Comparison of ENCODE assay signal across 18 cellular contexts in genomic region chr3:123818324-123818920, GRCh38.
A peak's percentile ranks its signal among the peaks of the same experiment; 100 is the strongest.
DNase-seq lines count a peak whose midpoint lies in the region; ATAC-seq and TF ChIP-seq lines count a peak whose summit lies in the region.
"Had no signal": no experiment of that assay in that cellular context is flagged by ENCODE, and none has a peak within 500 bp of the region (broad histone marks: within the 10 kb centered on the region; RNA-seq: fewer than 3 reads in every experiment).

No MANE protein-coding gene starts in this region.

- H3K9me2 ChIP-seq in SK-N-SH (no peaks in the 10 kb centered on the region), hepatocyte (replicated peaks; ENCODE audit: insufficient read depth) (no peaks in the 10 kb centered on the region)

- no peaks in the 10 kb centered on the region for H4K20me1 ChIP-seq in SK-N-SH (ENCODE audit: insufficient read depth)
- H4K20me1 ChIP-seq in hepatocyte (ENCODE audit: insufficient read depth, poor library complexity, severe bottlenecking) = no peaks in the 10 kb centered on the region
- H4K20me1 ChIP-seq: BLaER1 treated with 17β-estradiol and CSF1 and Interleukin-3, amounts not matched to agents 10 nM and 100 nM had no signal

- peaks cover 68% of the 10 kb centered on the region for H3F3A ChIP-seq in SK-N-SH (replicated peaks; ENCODE audit: insufficient read depth)

- H3K4me1 ChIP-seq in SK-N-SH (ENCODE audit: control insufficient read depth in 1 of 2, insufficient read depth in 2 of 2, low read depth in 1 of 2, low read length in 1 of 2) (peaks cover 13 to 52% of the 10 kb centered on the region in 2 experiments; a peak in 3 of 4 replicates), hepatocyte (ENCODE audit: insufficient read depth) (peaks cover 6% of the 10 kb centered on the region)
- H3K4me1 ChIP-seq: BLaER1 treated with 17β-estradiol and CSF1 and Interleukin-3, amounts not matched to agents 10 nM and 100 nM had no signal

- no peak for DNase-seq in SK-N-SH
- peak; percentile 85 for DNase-seq in amniotic epithelial cell (ENCODE audit: low read depth)
- DNase-seq in hepatocyte (ENCODE audit: low spot score) = no peak
- DNase-seq in DMS 273 (lab: John Stamatoyannopoulos, UW; ENCODE audit: unreplicated experiment) = no peak
- DNase-seq in activated T-cell treated with anti-CD3 and anti-CD28 coated beads, Interleukin-2, amount 50 U/mL, for 48 hours = no peak
- DNase-seq in SIG-M5 treated with dmso at 0.1 percent for 504 hours (lab: John Stamatoyannopoulos, UW; ENCODE audit: unreplicated experiment) = no peak
- DNase-seq: 8988T; activated naive CD8-positive, alpha-beta T cell treated with anti-CD3 and anti-CD28 coated beads, Interleukin-2, amount 10 ng/mL, durations not matched to agents 7 days and 5 days; caudate nucleus; DMS 273 treated with DMSO at 0.1 percent for 48 hours; heart left ventricle; NCI-H524; nephron progenitor cell; SHP77 treated with DMSO at 0.1 percent for 48 hours had no signal

- POLR2A ChIA-PET in SK-N-SH (lab: Yijun Ruan, JAX) = no interaction called here

- peak overlapping the region; percentile 56; the same call in 1 of the 2 replicates for H3K9ac ChIP-seq in SK-N-SH
- H3K9ac ChIP-seq: BLaER1 treated with 17β-estradiol and CSF1 and Interleukin-3, amounts not matched to agents 10 nM and 100 nM had no signal

- no peak for TF ChIP-seq CTCF in SK-N-SH (IDR thresholded peaks at IDR 0.05)
- TF ChIP-seq CTCF in hepatocyte (IDR thresholded peaks at IDR 0.05; ENCODE audit: poor library complexity) = no peak

- WGBS in SK-N-SH (ENCODE audit: low lambda C conversion rate) = 85% methylated on average over 5 of the region's 5 CpGs
- 77% methylated on average over 5 of the region's 5 CpGs for WGBS in hepatocyte (ENCODE audit: low lambda C conversion rate, missing lambda C conversion rate)

- H3K27ac ChIP-seq in SK-N-SH (ENCODE audit: low read depth in 2 of 2, low read length in 1 of 2) = peak overlapping the region; percentile 91; a peak in 3 of 4 replicates
- H3K27ac ChIP-seq in hepatocyte = no peak overlapping the region
- H3K27ac ChIP-seq: BLaER1 treated with 17β-estradiol and CSF1 and Interleukin-3, amounts not matched to agents 10 nM and 100 nM; heart left ventricle had no signal

- H3K4me2 ChIP-seq in SK-N-SH = no peak overlapping the region
- peak overlapping the region; percentile 4 for H3K4me2 ChIP-seq in hepatocyte
- H3K4me2 ChIP-seq: BLaER1 treated with 17β-estradiol and CSF1 and Interleukin-3, amounts not matched to agents 10 nM and 100 nM had no signal

- H3K9me3 ChIP-seq in SK-N-SH (no peaks in the 10 kb centered on the region), hepatocyte (ENCODE audit: low read depth) (no peaks in the 10 kb centered on the region)

- TF ChIP-seq RAD21 in SK-N-SH (IDR thresholded peaks at IDR 0.05; ENCODE audit: low read length) = no peak

- H3K4me3 ChIP-seq in SK-N-SH (ENCODE audit: low read depth in 2 of 2, low read length in 1 of 2) = no peak overlapping the region
- H3K4me3 ChIP-seq in hepatocyte = no peak overlapping the region
- H3K4me3 ChIP-seq: BLaER1 treated with 17β-estradiol and CSF1 and Interleukin-3, amounts not matched to agents 10 nM and 100 nM; heart left ventricle had no signal

- H3K79me2 ChIP-seq in SK-N-SH (ENCODE audit: insufficient read depth) = peaks cover 54% of the 10 kb centered on the region
- H3K79me2 ChIP-seq in hepatocyte = no peaks in the 10 kb centered on the region

- ATAC-seq in SK-N-SH treated with all-trans-retinoic acid at 6 μM for 48 hours (no peak), GM21825 (IDR thresholded peaks at IDR 0.05; ENCODE audit: unreplicated experiment) (no peak)
- ATAC-seq: activated CD4-positive, CD25-positive, alpha-beta regulatory T cell treated with anti-CD3 and anti-CD28 coated beads, Interleukin-2, amount 50 U/mL, for 24 hours; heart left ventricle had no signal

- CTCF ChIA-PET in SK-N-SH (lab: Yijun Ruan, JAX) = no interaction called here

- H3K36me3 ChIP-seq in SK-N-SH (replicated peaks in 1 of 2; ENCODE audit: control insufficient read depth in 1 of 2, insufficient read depth in 2 of 2, low read length in 1 of 2) (peaks cover 32 to 61% of the 10 kb centered on the region in 2 experiments), hepatocyte (replicated peaks; ENCODE audit: insufficient read depth, low read depth) (no peaks in the 10 kb centered on the region)
- H3K36me3 ChIP-seq: heart left ventricle had no signal

- H3K27me3 ChIP-seq in SK-N-SH (ENCODE audit: insufficient read depth) (no peaks in the 10 kb centered on the region), hepatocyte (no peaks in the 10 kb centered on the region)
- H3K27me3 ChIP-seq: BLaER1 treated with 17β-estradiol and CSF1 and Interleukin-3, amounts not matched to agents 10 nM and 100 nM; heart left ventricle had no signal

- H2AFZ ChIP-seq in SK-N-SH (ENCODE audit: low read depth) = no peak overlapping the region
- no peak overlapping the region for H2AFZ ChIP-seq in hepatocyte

- TF ChIP-seq EP300 in SK-N-SH (IDR thresholded peaks at IDR 0.05; ENCODE audit: borderline replicate concordance in 1 of 2, low read depth in 1 of 2, low read length in 1 of 2) = no peak

TF ChIP-seq in SK-N-SH, 30 proteins besides CTCF, POLR2A, EP300 and RAD21 (continues in another document):
- TF ChIP-seq ZBTB33 (IDR thresholded peaks at IDR 0.05; ENCODE audit: borderline replicate concordance, low read depth) (no peak), MAX (IDR thresholded peaks at IDR 0.05; ENCODE audit: low read depth) (no peak), FOXM1 (IDR thresholded peaks at IDR 0.05; ENCODE audit: low read depth) (no peak), TEAD4 (IDR thresholded peaks at IDR 0.05; ENCODE audit: borderline replicate concordance, insufficient read depth) (no peak), FOSL2 (IDR thresholded peaks at IDR 0.05; ENCODE audit: borderline replicate concordance, low read depth) (no peak), USF2 (IDR thresholded peaks at IDR 0.05; ENCODE audit: borderline replicate concordance, low read depth, low read length) (no peak), SMC3 (IDR thresholded peaks at IDR 0.05; ENCODE audit: low read depth, low read length) (no peak)

TF ChIP-seq in SK-N-SH treated with all-trans-retinoic acid at 6 μM for 48 hours, 23 proteins besides CTCF, POLR2A, EP300 and RAD21:
- no peak for TF ChIP-seq POU6F1 (CRISPR knock-in tag; IDR thresholded peaks at IDR 0.05; ENCODE audit: borderline replicate concordance, low read depth)
- TF ChIP-seq ISL1 (CRISPR knock-in tag; IDR thresholded peaks at IDR 0.05) = no peak
- TF ChIP-seq CREB5 (CRISPR knock-in tag; IDR thresholded peaks at IDR 0.05; ENCODE audit: low read depth) = no peak
- no peak for TF ChIP-seq TOX (CRISPR knock-in tag; IDR thresholded peaks at IDR 0.05; ENCODE audit: borderline replicate concordance)
- TF ChIP-seq SNAI2 (CRISPR knock-in tag; IDR thresholded peaks at IDR 0.05) = no peak
- TF ChIP-seq ZFP3 (CRISPR knock-in tag; IDR thresholded peaks at IDR 0.05) = no peak
- no peak for TF ChIP-seq GLIS3 (CRISPR knock-in tag; IDR thresholded peaks at IDR 0.05)
- no peak for TF ChIP-seq PPARA (CRISPR knock-in tag; IDR thresholded peaks at IDR 0.05; ENCODE audit: borderline replicate concordance)
- no peak for TF ChIP-seq ZC3H10 (CRISPR knock-in tag; IDR thresholded peaks at IDR 0.05)
- no peak for TF ChIP-seq RARB (CRISPR knock-in tag; IDR thresholded peaks at IDR 0.05)
